Comparison of ENCODE assay signal across 1 cellular context in the genomic region with DNA sequence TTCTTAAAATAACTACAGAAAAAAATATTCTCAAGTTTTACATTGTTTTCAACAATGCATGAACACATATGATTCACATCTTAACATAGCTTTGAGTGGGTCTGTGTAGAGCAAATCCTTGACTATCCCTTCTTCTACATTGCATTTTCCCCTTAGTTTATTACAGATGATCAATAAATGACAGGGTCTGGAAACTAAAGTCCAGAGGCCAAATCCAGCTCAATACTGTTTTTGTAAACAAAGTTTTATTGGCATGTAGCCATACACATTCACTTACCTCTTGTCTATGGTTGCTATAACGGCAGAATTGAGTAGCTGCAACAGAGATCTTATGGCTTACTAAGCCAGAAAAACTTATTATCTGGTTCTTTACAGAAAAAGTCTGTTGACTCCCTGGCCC.
TF ChIP-seq lines count a peak whose summit lies in the region.

No MANE protein-coding gene starts in this region.

TF ChIP-seq in HepG2, 621 proteins besides CTCF, POLR2A, EP300 and RAD21 (continued from another document and continues in another):
- TF ChIP-seq, protein P1, sequence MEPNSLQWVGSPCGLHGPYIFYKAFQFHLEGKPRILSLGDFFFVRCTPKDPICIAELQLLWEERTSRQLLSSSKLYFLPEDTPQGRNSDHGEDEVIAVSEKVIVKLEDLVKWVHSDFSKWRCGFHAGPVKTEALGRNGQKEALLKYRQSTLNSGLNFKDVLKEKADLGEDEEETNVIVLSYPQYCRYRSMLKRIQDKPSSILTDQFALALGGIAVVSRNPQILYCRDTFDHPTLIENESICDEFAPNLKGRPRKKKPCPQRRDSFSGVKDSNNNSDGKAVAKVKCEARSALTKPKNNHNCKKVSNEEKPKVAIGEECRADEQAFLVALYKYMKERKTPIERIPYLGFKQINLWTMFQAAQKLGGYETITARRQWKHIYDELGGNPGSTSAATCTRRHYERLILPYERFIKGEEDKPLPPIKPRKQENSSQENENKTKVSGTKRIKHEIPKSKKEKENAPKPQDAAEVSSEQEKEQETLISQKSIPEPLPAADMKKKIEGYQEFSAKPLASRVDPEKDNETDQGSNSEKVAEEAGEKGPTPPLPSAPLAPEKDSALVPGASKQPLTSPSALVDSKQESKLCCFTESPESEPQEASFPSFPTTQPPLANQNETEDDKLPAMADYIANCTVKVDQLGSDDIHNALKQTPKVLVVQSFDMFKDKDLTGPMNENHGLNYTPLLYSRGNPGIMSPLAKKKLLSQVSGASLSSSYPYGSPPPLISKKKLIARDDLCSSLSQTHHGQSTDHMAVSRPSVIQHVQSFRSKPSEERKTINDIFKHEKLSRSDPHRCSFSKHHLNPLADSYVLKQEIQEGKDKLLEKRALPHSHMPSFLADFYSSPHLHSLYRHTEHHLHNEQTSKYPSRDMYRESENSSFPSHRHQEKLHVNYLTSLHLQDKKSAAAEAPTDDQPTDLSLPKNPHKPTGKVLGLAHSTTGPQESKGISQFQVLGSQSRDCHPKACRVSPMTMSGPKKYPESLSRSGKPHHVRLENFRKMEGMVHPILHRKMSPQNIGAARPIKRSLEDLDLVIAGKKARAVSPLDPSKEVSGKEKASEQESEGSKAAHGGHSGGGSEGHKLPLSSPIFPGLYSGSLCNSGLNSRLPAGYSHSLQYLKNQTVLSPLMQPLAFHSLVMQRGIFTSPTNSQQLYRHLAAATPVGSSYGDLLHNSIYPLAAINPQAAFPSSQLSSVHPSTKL (CRISPR knock-in tag; IDR thresholded peaks at IDR 0.05): peak; percentile 36; the same call in 1 of the 2 replicates
- no peak for TF ChIP-seq ZNF121 (CRISPR knock-in tag; IDR thresholded peaks at IDR 0.05)
- no peak for TF ChIP-seq U2AF1 (optimal IDR thresholded peaks at IDR 0.05; ENCODE audit: low read depth, low read length)
- no peak for TF ChIP-seq ZBTB1 (CRISPR knock-in tag; IDR thresholded peaks at IDR 0.05; ENCODE audit: borderline replicate concordance)
- TF ChIP-seq EED (CRISPR knock-in tag; IDR thresholded peaks at IDR 0.05): no peak
- no peak for TF ChIP-seq ZNF772 (CRISPR knock-in tag; IDR thresholded peaks at IDR 0.05)
- TF ChIP-seq KAT7 (CRISPR knock-in tag; IDR thresholded peaks at IDR 0.05; ENCODE audit: borderline replicate concordance): no peak
- TF ChIP-seq, protein P2, sequence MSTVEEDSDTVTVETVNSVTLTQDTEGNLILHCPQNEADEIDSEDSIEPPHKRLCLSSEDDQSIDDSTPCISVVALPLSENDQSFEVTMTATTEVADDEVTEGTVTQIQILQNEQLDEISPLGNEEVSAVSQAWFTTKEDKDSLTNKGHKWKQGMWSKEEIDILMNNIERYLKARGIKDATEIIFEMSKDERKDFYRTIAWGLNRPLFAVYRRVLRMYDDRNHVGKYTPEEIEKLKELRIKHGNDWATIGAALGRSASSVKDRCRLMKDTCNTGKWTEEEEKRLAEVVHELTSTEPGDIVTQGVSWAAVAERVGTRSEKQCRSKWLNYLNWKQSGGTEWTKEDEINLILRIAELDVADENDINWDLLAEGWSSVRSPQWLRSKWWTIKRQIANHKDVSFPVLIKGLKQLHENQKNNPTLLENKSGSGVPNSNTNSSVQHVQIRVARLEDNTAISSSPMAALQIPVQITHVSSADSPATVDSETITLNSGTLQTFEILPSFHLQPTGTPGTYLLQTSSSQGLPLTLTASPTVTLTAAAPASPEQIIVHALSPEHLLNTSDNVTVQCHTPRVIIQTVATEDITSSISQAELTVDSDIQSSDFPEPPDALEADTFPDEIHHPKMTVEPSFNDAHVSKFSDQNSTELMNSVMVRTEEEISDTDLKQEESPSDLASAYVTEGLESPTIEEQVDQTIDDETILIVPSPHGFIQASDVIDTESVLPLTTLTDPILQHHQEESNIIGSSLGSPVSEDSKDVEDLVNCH (CRISPR knock-in tag; IDR thresholded peaks at IDR 0.05): no peak
- TF ChIP-seq ATF1 (CRISPR knock-in tag; IDR thresholded peaks at IDR 0.05): no peak
- no peak for TF ChIP-seq SP4 (CRISPR knock-in tag; IDR thresholded peaks at IDR 0.05)
- TF ChIP-seq, protein P3, sequence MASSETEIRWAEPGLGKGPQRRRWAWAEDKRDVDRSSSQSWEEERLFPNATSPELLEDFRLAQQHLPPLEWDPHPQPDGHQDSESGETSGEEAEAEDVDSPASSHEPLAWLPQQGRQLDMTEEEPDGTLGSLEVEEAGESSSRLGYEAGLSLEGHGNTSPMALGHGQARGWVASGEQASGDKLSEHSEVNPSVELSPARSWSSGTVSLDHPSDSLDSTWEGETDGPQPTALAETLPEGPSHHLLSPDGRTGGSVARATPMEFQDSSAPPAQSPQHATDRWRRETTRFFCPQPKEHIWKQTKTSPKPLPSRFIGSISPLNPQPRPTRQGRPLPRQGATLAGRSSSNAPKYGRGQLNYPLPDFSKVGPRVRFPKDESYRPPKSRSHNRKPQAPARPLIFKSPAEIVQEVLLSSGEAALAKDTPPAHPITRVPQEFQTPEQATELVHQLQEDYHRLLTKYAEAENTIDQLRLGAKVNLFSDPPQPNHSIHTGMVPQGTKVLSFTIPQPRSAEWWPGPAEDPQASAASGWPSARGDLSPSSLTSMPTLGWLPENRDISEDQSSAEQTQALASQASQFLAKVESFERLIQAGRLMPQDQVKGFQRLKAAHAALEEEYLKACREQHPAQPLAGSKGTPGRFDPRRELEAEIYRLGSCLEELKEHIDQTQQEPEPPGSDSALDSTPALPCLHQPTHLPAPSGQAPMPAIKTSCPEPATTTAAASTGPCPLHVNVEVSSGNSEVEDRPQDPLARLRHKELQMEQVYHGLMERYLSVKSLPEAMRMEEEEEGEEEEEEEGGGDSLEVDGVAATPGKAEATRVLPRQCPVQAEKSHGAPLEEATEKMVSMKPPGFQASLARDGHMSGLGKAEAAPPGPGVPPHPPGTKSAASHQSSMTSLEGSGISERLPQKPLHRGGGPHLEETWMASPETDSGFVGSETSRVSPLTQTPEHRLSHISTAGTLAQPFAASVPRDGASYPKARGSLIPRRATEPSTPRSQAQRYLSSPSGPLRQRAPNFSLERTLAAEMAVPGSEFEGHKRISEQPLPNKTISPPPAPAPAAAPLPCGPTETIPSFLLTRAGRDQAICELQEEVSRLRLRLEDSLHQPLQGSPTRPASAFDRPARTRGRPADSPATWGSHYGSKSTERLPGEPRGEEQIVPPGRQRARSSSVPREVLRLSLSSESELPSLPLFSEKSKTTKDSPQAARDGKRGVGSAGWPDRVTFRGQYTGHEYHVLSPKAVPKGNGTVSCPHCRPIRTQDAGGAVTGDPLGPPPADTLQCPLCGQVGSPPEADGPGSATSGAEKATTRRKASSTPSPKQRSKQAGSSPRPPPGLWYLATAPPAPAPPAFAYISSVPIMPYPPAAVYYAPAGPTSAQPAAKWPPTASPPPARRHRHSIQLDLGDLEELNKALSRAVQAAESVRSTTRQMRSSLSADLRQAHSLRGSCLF (CRISPR knock-in tag; IDR thresholded peaks at IDR 0.05; ENCODE audit: borderline replicate concordance): no peak
- TF ChIP-seq, protein P4, sequence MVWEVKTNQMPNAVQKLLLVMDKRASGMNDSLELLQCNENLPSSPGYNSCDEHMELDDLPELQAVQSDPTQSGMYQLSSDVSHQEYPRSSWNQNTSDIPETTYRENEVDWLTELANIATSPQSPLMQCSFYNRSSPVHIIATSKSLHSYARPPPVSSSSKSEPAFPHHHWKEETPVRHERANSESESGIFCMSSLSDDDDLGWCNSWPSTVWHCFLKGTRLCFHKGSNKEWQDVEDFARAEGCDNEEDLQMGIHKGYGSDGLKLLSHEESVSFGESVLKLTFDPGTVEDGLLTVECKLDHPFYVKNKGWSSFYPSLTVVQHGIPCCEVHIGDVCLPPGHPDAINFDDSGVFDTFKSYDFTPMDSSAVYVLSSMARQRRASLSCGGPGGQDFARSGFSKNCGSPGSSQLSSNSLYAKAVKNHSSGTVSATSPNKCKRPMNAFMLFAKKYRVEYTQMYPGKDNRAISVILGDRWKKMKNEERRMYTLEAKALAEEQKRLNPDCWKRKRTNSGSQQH (CRISPR knock-in tag; IDR thresholded peaks at IDR 0.05; ENCODE audit: low read depth): no peak
- TF ChIP-seq, protein P5, sequence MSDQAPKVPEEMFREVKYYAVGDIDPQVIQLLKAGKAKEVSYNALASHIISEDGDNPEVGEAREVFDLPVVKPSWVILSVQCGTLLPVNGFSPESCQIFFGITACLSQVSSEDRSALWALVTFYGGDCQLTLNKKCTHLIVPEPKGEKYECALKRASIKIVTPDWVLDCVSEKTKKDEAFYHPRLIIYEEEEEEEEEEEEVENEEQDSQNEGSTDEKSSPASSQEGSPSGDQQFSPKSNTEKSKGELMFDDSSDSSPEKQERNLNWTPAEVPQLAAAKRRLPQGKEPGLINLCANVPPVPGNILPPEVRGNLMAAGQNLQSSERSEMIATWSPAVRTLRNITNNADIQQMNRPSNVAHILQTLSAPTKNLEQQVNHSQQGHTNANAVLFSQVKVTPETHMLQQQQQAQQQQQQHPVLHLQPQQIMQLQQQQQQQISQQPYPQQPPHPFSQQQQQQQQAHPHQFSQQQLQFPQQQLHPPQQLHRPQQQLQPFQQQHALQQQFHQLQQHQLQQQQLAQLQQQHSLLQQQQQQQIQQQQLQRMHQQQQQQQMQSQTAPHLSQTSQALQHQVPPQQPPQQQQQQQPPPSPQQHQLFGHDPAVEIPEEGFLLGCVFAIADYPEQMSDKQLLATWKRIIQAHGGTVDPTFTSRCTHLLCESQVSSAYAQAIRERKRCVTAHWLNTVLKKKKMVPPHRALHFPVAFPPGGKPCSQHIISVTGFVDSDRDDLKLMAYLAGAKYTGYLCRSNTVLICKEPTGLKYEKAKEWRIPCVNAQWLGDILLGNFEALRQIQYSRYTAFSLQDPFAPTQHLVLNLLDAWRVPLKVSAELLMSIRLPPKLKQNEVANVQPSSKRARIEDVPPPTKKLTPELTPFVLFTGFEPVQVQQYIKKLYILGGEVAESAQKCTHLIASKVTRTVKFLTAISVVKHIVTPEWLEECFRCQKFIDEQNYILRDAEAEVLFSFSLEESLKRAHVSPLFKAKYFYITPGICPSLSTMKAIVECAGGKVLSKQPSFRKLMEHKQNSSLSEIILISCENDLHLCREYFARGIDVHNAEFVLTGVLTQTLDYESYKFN (CRISPR knock-in tag; conservative IDR thresholded peaks at IDR 0.05): peak; percentile 63
- TF ChIP-seq SOX6 (IDR thresholded peaks at IDR 0.05): no peak
- no peak for TF ChIP-seq SOX6 (CRISPR knock-in tag; IDR thresholded peaks at IDR 0.05)
- TF ChIP-seq, protein P6, sequence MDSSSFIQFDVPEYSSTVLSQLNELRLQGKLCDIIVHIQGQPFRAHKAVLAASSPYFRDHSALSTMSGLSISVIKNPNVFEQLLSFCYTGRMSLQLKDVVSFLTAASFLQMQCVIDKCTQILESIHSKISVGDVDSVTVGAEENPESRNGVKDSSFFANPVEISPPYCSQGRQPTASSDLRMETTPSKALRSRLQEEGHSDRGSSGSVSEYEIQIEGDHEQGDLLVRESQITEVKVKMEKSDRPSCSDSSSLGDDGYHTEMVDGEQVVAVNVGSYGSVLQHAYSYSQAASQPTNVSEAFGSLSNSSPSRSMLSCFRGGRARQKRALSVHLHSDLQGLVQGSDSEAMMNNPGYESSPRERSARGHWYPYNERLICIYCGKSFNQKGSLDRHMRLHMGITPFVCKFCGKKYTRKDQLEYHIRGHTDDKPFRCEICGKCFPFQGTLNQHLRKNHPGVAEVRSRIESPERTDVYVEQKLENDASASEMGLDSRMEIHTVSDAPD (CRISPR knock-in tag; IDR thresholded peaks at IDR 0.05): no peak
- TF ChIP-seq SP2 (CRISPR knock-in tag; IDR thresholded peaks at IDR 0.05): no peak
- TF ChIP-seq GATAD1 (CRISPR knock-in tag; IDR thresholded peaks at IDR 0.05): no peak
- TF ChIP-seq ZNF441 (CRISPR knock-in tag; IDR thresholded peaks at IDR 0.05; ENCODE audit: borderline replicate concordance): no peak
- no peak for TF ChIP-seq XBP1 (CRISPR knock-in tag; IDR thresholded peaks at IDR 0.05)
- no peak for TF ChIP-seq TSC22D2 (CRISPR knock-in tag; IDR thresholded peaks at IDR 0.05; ENCODE audit: borderline replicate concordance)
- TF ChIP-seq SMAD9 (CRISPR knock-in tag; IDR thresholded peaks at IDR 0.05): no peak
- no peak for TF ChIP-seq MTA1 (CRISPR knock-in tag; IDR thresholded peaks at IDR 0.05; ENCODE audit: borderline replicate concordance)
- no peak for TF ChIP-seq ZNF607 (CRISPR knock-in tag; IDR thresholded peaks at IDR 0.05; ENCODE audit: borderline replicate concordance)
- TF ChIP-seq KAT2B (IDR thresholded peaks at IDR 0.05; ENCODE audit: borderline replicate concordance, low read depth, low read length): peak; percentile 72; the same call in 1 of the 2 replicates
- TF ChIP-seq SP140L (CRISPR knock-in tag; IDR thresholded peaks at IDR 0.05; ENCODE audit: borderline replicate concordance): no peak
- no peak for TF ChIP-seq ZNF780A (CRISPR knock-in tag; IDR thresholded peaks at IDR 0.05)
- peak; percentile 57; the same call in 1 of the 2 replicates for TF ChIP-seq NFIC (IDR thresholded peaks at IDR 0.05; ENCODE audit: low read length)
- TF ChIP-seq GATA4 (IDR thresholded peaks at IDR 0.05; ENCODE audit: borderline replicate concordance, low read depth): no peak
- no peak for TF ChIP-seq ETV5 (CRISPR knock-in tag; IDR thresholded peaks at IDR 0.05; ENCODE audit: borderline replicate concordance)
- no peak for TF ChIP-seq CCAR2 (optimal IDR thresholded peaks at IDR 0.05; ENCODE audit: low read depth, low read length)
- TF ChIP-seq, protein P7, sequence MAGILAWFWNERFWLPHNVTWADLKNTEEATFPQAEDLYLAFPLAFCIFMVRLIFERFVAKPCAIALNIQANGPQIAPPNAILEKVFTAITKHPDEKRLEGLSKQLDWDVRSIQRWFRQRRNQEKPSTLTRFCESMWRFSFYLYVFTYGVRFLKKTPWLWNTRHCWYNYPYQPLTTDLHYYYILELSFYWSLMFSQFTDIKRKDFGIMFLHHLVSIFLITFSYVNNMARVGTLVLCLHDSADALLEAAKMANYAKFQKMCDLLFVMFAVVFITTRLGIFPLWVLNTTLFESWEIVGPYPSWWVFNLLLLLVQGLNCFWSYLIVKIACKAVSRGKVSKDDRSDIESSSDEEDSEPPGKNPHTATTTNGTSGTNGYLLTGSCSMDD (CRISPR knock-in tag; IDR thresholded peaks at IDR 0.05): no peak
- no peak for TF ChIP-seq SMAD1 (CRISPR knock-in tag; IDR thresholded peaks at IDR 0.05; ENCODE audit: borderline replicate concordance, low read depth)
- no peak for TF ChIP-seq KMT2B (CRISPR knock-in tag; IDR thresholded peaks at IDR 0.05)
- TF ChIP-seq GATAD2A (CRISPR knock-in tag; IDR thresholded peaks at IDR 0.05): peak; percentile 67
- TF ChIP-seq, protein P8, sequence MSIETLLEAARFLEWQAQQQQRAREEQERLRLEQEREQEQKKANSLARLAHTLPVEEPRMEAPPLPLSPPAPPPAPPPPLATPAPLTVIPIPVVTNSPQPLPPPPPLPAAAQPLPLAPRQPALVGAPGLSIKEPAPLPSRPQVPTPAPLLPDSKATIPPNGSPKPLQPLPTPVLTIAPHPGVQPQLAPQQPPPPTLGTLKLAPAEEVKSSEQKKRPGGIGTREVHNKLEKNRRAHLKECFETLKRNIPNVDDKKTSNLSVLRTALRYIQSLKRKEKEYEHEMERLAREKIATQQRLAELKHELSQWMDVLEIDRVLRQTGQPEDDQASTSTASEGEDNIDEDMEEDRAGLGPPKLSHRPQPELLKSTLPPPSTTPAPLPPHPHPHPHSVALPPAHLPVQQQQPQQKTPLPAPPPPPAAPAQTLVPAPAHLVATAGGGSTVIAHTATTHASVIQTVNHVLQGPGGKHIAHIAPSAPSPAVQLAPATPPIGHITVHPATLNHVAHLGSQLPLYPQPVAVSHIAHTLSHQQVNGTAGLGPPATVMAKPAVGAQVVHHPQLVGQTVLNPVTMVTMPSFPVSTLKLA (IDR thresholded peaks at IDR 0.05): no peak
- TF ChIP-seq, protein P9, sequence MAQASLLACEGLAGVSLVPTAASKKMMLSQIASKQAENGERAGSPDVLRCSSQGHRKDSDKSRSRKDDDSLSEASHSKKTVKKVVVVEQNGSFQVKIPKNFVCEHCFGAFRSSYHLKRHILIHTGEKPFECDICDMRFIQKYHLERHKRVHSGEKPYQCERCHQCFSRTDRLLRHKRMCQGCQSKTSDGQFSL (CRISPR knock-in tag; IDR thresholded peaks at IDR 0.05): no peak
- no peak for TF ChIP-seq RXRB (CRISPR knock-in tag; IDR thresholded peaks at IDR 0.05; ENCODE audit: borderline replicate concordance)
